In the genomic region with DNA sequence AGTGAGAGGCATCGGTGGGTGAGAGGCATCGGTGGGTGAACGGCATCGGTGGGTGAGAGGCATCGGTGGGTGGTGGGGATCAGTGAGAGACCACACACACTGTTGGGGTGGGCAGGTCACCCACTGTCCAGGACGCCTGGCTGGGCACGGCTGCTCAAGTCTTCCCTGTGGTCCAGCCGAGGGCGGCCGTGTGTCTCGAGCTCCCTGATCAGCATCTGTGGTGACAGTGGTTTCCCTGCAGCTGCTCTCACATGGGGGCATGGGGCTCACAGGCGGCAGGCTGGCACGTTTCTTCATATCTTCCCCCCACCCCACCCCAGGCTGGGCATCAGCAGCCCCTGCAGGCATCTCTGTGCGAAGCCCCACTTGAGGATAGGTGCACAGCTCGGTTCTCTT, we compare ENCODE assay signal across 1 cellular context.
TF ChIP-seq lines count a peak whose summit lies in the region.

No MANE protein-coding gene starts in this region.

TF ChIP-seq in HepG2, 621 proteins besides CTCF, POLR2A, EP300 and RAD21 (continued from another document):
- no peak for TF ChIP-seq KLF13 (CRISPR knock-in tag; IDR thresholded peaks at IDR 0.05)
